Comparison of ENCODE assay signal across 9 cellular contexts in the genomic region with DNA sequence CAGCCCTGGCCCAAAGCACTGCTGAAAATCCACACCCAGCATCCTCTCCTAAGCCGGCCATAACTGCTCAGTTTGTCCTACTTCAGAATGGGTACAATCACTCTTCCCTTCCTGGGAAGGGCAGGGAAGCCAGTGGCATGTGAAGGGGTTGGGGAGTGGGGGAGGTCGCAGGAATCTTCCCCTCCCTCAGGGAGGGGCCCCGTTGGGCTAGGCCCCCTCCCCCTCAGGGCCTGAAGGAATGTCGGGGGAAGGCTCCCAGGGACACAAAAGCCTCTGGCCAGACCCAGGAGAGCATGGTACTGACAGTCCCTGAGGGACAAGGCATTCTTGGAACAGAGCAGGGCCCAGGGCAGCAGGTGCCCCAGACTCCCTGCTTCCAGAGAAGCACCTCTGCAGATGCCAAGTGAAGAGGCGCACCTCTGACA. TPM values are rescaled to one million over a fixed set of nuclear protein-coding genes. Genes with fewer than 3 reads are reported as not detected.
A peak's percentile ranks its signal among the peaks of the same experiment; 100 is the strongest.
DNase-seq lines count a peak whose midpoint lies in the region; ATAC-seq and TF ChIP-seq lines count a peak whose summit lies in the region.
"Had no signal": no experiment of that assay in that cellular context is flagged by ENCODE, and none has a peak within 500 bp of the region (broad histone marks: within the 10 kb centered on the region; RNA-seq: fewer than 3 reads in every experiment).

No MANE protein-coding gene starts in this region.

- no peaks in the 10 kb centered on the region for H3K9me3 ChIP-seq in SK-N-SH
- H3K9me3 ChIP-seq in stomach = no peaks in the 10 kb centered on the region

- intact Hi-C loops in activated T-helper 2 cell treated with anti-CD3 and anti-CD28 coated beads, Interferon-gamma antibody, Interleukin-2, Interleukin-4, amounts not matched to agents 10 μg/mL and 5 μg/mL and 100 μg/mL, durations not matched to agents 14 hours and 24 hours and 36 hours (cut with micrococcal nuclease) = loop anchor here (5.0 to 10.0 kb wide), 3 partner anchors 88 to 682 kb away; a partner anchor contains a TSS
- intact Hi-C loops in stomach (cut with DNase I; ENCODE audit: low total_unique reads) = no loop called here

- peak overlapping the region; percentile 91 for H3K4me3 Mint-ChIP-seq in activated T-helper 2 cell treated with anti-CD3 and anti-CD28 coated beads, Interferon-gamma antibody, Interleukin-2, Interleukin-4, amounts not matched to agents 10 μg/mL and 5 μg/mL and 100 μg/mL, durations not matched to agents 14 hours and 24 hours and 36 hours (ENCODE audit: low read depth)

- ATAC-seq in SK-N-SH treated with all-trans-retinoic acid at 6 μM for 48 hours (no peak), HG02571 (IDR thresholded peaks at IDR 0.05; ENCODE audit: unreplicated experiment) (no peak)

- TF ChIP-seq CTCF in SK-N-SH (IDR thresholded peaks at IDR 0.05) = no peak
- TF ChIP-seq CTCF in stomach (IDR thresholded peaks at IDR 0.05) = no peak

- H2AFZ ChIP-seq in SK-N-SH (ENCODE audit: low read depth) = no peak overlapping the region

- CTCF ChIA-PET in SK-N-SH (lab: Yijun Ruan, JAX) = no interaction called here

- peak overlapping the region; percentile 85 for H3K27ac Mint-ChIP-seq in activated T-helper 2 cell treated with anti-CD3 and anti-CD28 coated beads, Interferon-gamma antibody, Interleukin-2, Interleukin-4, amounts not matched to agents 10 μg/mL and 5 μg/mL and 100 μg/mL, durations not matched to agents 14 hours and 24 hours and 36 hours

- WGBS in SK-N-SH (ENCODE audit: low lambda C conversion rate) = 48% methylated on average over 4 of the region's 5 CpGs
- 2 to 24% (median 10%) methylated on average over 4 to 5 of the region's 5 CpGs for WGBS in stomach, 5 donors

- peak overlapping the region; percentile 75 for H3K9ac ChIP-seq in SK-N-SH

- H3K27me3 ChIP-seq in SK-N-SH (ENCODE audit: insufficient read depth) (no peaks in the 10 kb centered on the region), stomach (no peaks in the 10 kb centered on the region)

- H3K36me3 ChIP-seq in SK-N-SH (replicated peaks in 1 of 2; ENCODE audit: control insufficient read depth in 1 of 2, insufficient read depth in 2 of 2, low read length in 1 of 2) = peaks cover 34 to 38% of the 10 kb centered on the region in 2 experiments
- peaks cover 35 to 41% (median 40%) of the 10 kb centered on the region in 4 donors for H3K36me3 ChIP-seq in stomach

- no peaks in the 10 kb centered on the region for H3K27me3 Mint-ChIP-seq in activated T-helper 2 cell treated with anti-CD3 and anti-CD28 coated beads, Interferon-gamma antibody, Interleukin-2, Interleukin-4, amounts not matched to agents 10 μg/mL and 5 μg/mL and 100 μg/mL, durations not matched to agents 14 hours and 24 hours and 36 hours (ENCODE audit: low read depth)

- H3K4me1 Mint-ChIP-seq in activated T-helper 2 cell treated with anti-CD3 and anti-CD28 coated beads, Interferon-gamma antibody, Interleukin-2, Interleukin-4, amounts not matched to agents 10 μg/mL and 5 μg/mL and 100 μg/mL, durations not matched to agents 14 hours and 24 hours and 36 hours (ENCODE audit: low read depth) = peaks cover 42% of the 10 kb centered on the region

- peak overlapping the region; percentile 81 for H3K4me2 ChIP-seq in SK-N-SH

- H3K79me2 ChIP-seq in SK-N-SH (ENCODE audit: insufficient read depth) = peaks cover 82% of the 10 kb centered on the region

- peaks cover 13 to 15% of the 10 kb centered on the region in 2 experiments; a peak in 3 of 4 replicates for H3K4me1 ChIP-seq in SK-N-SH (ENCODE audit: control insufficient read depth in 1 of 2, insufficient read depth in 2 of 2, low read depth in 1 of 2, low read length in 1 of 2)
- peaks cover 26 to 66% (median 37%) of the 10 kb centered on the region in 4 donors for H3K4me1 ChIP-seq in stomach

- peaks cover 58% of the 10 kb centered on the region for H3K36me3 Mint-ChIP-seq in activated T-helper 2 cell treated with anti-CD3 and anti-CD28 coated beads, Interferon-gamma antibody, Interleukin-2, Interleukin-4, amounts not matched to agents 10 μg/mL and 5 μg/mL and 100 μg/mL, durations not matched to agents 14 hours and 24 hours and 36 hours (ENCODE audit: low read depth)

- no peak for TF ChIP-seq RAD21 in SK-N-SH (IDR thresholded peaks at IDR 0.05; ENCODE audit: low read length)

- H4K20me1 ChIP-seq in SK-N-SH (ENCODE audit: insufficient read depth) = no peaks in the 10 kb centered on the region

- POLR2A ChIA-PET in SK-N-SH (lab: Yijun Ruan, JAX) = no interaction called here

- H3F3A ChIP-seq in SK-N-SH (replicated peaks; ENCODE audit: insufficient read depth) = peaks cover 41% of the 10 kb centered on the region

- no peaks in the 10 kb centered on the region for H3K9me3 Mint-ChIP-seq in activated T-helper 2 cell treated with anti-CD3 and anti-CD28 coated beads, Interferon-gamma antibody, Interleukin-2, Interleukin-4, amounts not matched to agents 10 μg/mL and 5 μg/mL and 100 μg/mL, durations not matched to agents 14 hours and 24 hours and 36 hours

- no peak for TF ChIP-seq POLR2A in stomach (IDR thresholded peaks at IDR 0.05)

- DNase-seq in SK-N-SH (no peak), iPS-NIHi11 (ENCODE audit: low spot score) (peak; percentile 26), stomach (no peak), NCI-H1436 (lab: John Stamatoyannopoulos, UW) (no peak), HK-2 (ENCODE audit: unreplicated experiment) (no peak)
- no peak for DNase-seq in activated T-helper 2 cell treated with anti-CD3 and anti-CD28 coated beads, Interferon-gamma antibody, Interleukin-2, Interleukin-4, amounts not matched to agents 10 μg/mL and 5 μg/mL and 100 μg/mL, durations not matched to agents 14 hours and 24 hours and 36 hours (ENCODE audit: low spot score)
- DNase-seq: AML-193 had no signal

- H3K4me3 ChIP-seq in SK-N-SH (ENCODE audit: low read depth in 2 of 2, low read length in 1 of 2) = peak overlapping the region; percentile 66 to 73
- peak overlapping the region; percentile 75 to 88 (median 82) for H3K4me3 ChIP-seq in stomach

- TF ChIP-seq EP300 in SK-N-SH (IDR thresholded peaks at IDR 0.05; ENCODE audit: borderline replicate concordance in 1 of 2, low read depth in 1 of 2, low read length in 1 of 2) (no peak), stomach (IDR thresholded peaks at IDR 0.05) (no peak)

- no peaks in the 10 kb centered on the region for H3K9me2 ChIP-seq in SK-N-SH

- H3K27ac ChIP-seq in SK-N-SH (ENCODE audit: low read depth in 2 of 2, low read length in 1 of 2) (no peak overlapping the region), stomach (peak overlapping the region; percentile 93 to 98 (median 97))

TF ChIP-seq in SK-N-SH, 30 proteins besides CTCF, POLR2A, EP300 and RAD21 (continues in another document):
- no peak for TF ChIP-seq MXI1 (IDR thresholded peaks at IDR 0.05; ENCODE audit: low read depth, low read length)
- TF ChIP-seq SMC3 (IDR thresholded peaks at IDR 0.05; ENCODE audit: low read depth, low read length) = no peak

RNA-seq across cellular contexts. Expression of a gene that starts 1.2 kb away (rescaled TPM):
- 127 and 182 TPM in 2 replicates for polyA plus RNA-seq in SK-N-SH (2012; rRNA removed)
- 90.5 and 113 TPM in 2 replicates for polyA plus RNA-seq in SK-N-SH (2012; cell fraction: cytosol; rRNA removed)
- polyA plus RNA-seq in SK-N-SH (2012; cell fraction: nucleus; rRNA removed) = 75.9 and 117 TPM in 2 replicates
- total RNA-seq in activated T-helper 2 cell treated with anti-CD3 and anti-CD28 coated beads, Interferon-gamma antibody, Interleukin-2, Interleukin-4, amounts not matched to agents 10 μg/mL and 5 μg/mL and 100 μg/mL, durations not matched to agents 14 hours and 24 hours and 36 hours = 82.7 and 83.6 TPM in 2 replicates
- 100 to 1,000 TPM in 1 of 5 donors, 10 to 100 TPM in 3, 1 to 10 TPM in 1; 7.6 to 109 (median 36.8) TPM for total RNA-seq in stomach
- polyA plus RNA-seq in stomach = 10 to 100 TPM; 35.6 to 83.8 (median 74.6) TPM

RNA-seq across cellular contexts. Expression of a gene that starts 7.8 kb away (rescaled TPM):
- 56.1 and 82.7 TPM in 2 replicates for polyA plus RNA-seq in SK-N-SH (2012; rRNA removed)
- 36.0 and 52.4 TPM in 2 replicates for polyA plus RNA-seq in SK-N-SH (2012; cell fraction: cytosol; rRNA removed)
- 56.6 and 58.4 TPM in 2 replicates for polyA plus RNA-seq in SK-N-SH (2012; cell fraction: nucleus; rRNA removed)
- total RNA-seq in activated T-helper 2 cell treated with anti-CD3 and anti-CD28 coated beads, Interferon-gamma antibody, Interleukin-2, Interleukin-4, amounts not matched to agents 10 μg/mL and 5 μg/mL and 100 μg/mL, durations not matched to agents 14 hours and 24 hours and 36 hours = 125 and 128 TPM in 2 replicates
- total RNA-seq in stomach = 10 to 100 TPM in 2 of 5 donors, 1 to 10 TPM in 3; 1.8 to 22.3 (median 7.9) TPM
- polyA plus RNA-seq in stomach = 10 to 100 TPM; 11.1 to 31.4 (median 11.3) TPM

RNA-seq across cellular contexts. Expression of a gene that starts 23.0 kb away (rescaled TPM):
- polyA plus RNA-seq in SK-N-SH (2012; rRNA removed) = 33.7 and 42.9 TPM in 2 replicates
- 36.8 and 38.5 TPM in 2 replicates for polyA plus RNA-seq in SK-N-SH (2012; cell fraction: cytosol; rRNA removed)
- 38.9 and 52.9 TPM in 2 replicates for polyA plus RNA-seq in SK-N-SH (2012; cell fraction: nucleus; rRNA removed)
- 40.8 and 41.6 TPM in 2 replicates for total RNA-seq in activated T-helper 2 cell treated with anti-CD3 and anti-CD28 coated beads, Interferon-gamma antibody, Interleukin-2, Interleukin-4, amounts not matched to agents 10 μg/mL and 5 μg/mL and 100 μg/mL, durations not matched to agents 14 hours and 24 hours and 36 hours
- total RNA-seq in stomach = 10 to 100 TPM in 4 of 5 donors, 1 to 10 TPM in 1; 5.8 to 52.2 (median 29.6) TPM
- polyA plus RNA-seq in stomach = 10 to 100 TPM; 28.3 to 46.1 (median 30.6) TPM

RNA-seq across cellular contexts. Expression of a gene that starts 23.1 kb away (rescaled TPM):
- 11.1 and 12.9 TPM in 2 replicates for polyA plus RNA-seq in SK-N-SH (2012; rRNA removed)
- polyA plus RNA-seq in SK-N-SH (2012; cell fraction: cytosol; rRNA removed) = 2.8 and 4.0 TPM in 2 replicates
- polyA plus RNA-seq in SK-N-SH (2012; cell fraction: nucleus; rRNA removed) = 52.0 and 57.1 TPM in 2 replicates
- 56.6 and 58.4 TPM in 2 replicates for total RNA-seq in activated T-helper 2 cell treated with anti-CD3 and anti-CD28 coated beads, Interferon-gamma antibody, Interleukin-2, Interleukin-4, amounts not matched to agents 10 μg/mL and 5 μg/mL and 100 μg/mL, durations not matched to agents 14 hours and 24 hours and 36 hours
- total RNA-seq in stomach = 10 to 100 TPM; 49.6 to 69.3 (median 56.7) TPM
- 10 to 100 TPM in 1 of 3 donors, 1 to 10 TPM in 2; 4.9 to 10.2 (median 9.3) TPM for polyA plus RNA-seq in stomach

RNA-seq across cellular contexts. Expression of a gene that starts 29.0 kb away (rescaled TPM):
- polyA plus RNA-seq in SK-N-SH (2012; rRNA removed) (not detected in 2 replicates), stomach (not detected)
- polyA plus RNA-seq in SK-N-SH (2012; cell fraction: cytosol; rRNA removed) = not detected in 2 replicates
- polyA plus RNA-seq in SK-N-SH (2012; cell fraction: nucleus; rRNA removed) = not detected in 2 replicates
- not detected in 2 replicates for total RNA-seq in activated T-helper 2 cell treated with anti-CD3 and anti-CD28 coated beads, Interferon-gamma antibody, Interleukin-2, Interleukin-4, amounts not matched to agents 10 μg/mL and 5 μg/mL and 100 μg/mL, durations not matched to agents 14 hours and 24 hours and 36 hours
- not detected for total RNA-seq in stomach

Comparison
In these comparisons a context has a peak if more than half of its experiments do, and no peak if none do; other contexts are left out.
1. H3K27ac ChIP-seq: peak in stomach (5 of 5); none in SK-N-SH (0 of 2).